15 cellular contexts compared by ENCODE assay signal in genomic region chr21:36038701-36039497, GRCh38. TPM values are rescaled to one million over a fixed set of nuclear protein-coding genes. Genes with fewer than 3 reads are reported as not detected.
DNase-seq lines count a peak whose midpoint lies in the region; ATAC-seq and TF ChIP-seq lines count a peak whose summit lies in the region.
"Had no signal": no experiment of that assay in that cellular context is flagged by ENCODE, and none has a peak within 500 bp of the region (broad histone marks: within the 10 kb centered on the region; RNA-seq: fewer than 3 reads in every experiment).

No MANE protein-coding gene starts in this region.

- DNase-seq in GM12865 (ENCODE audit: low read depth) (peak; percentile 12), caudate nucleus (lab: John Stamatoyannopoulos, UW) (peak in 14 of 61 donors; percentile 8 to 55 (median 15)), putamen (ENCODE audit: low spot score) (peak; percentile 34), dermis blood vessel endothelial cell (no peak)
- DNase-seq: DMS 273 treated with DMSO at 0.1 percent for 48 hours, H7, MV-4-11, NCI-H1417 treated with DMSO at 0.1 percent for 48 hours, NCI-H2029 treated with DMSO at 0.1 percent for 48 hours, NCI-H524, SIG-M5 had no signal

- H3K36me3 ChIP-seq in HEK293 (ENCODE audit: control insufficient read depth in 2 of 2, insufficient read depth in 1 of 2, low read length in 2 of 2), result peaks cover 67 to 91% of the 10 kb centered on the region in 2 experiments

- H3K4me1 ChIP-seq in HEK293 (ENCODE audit: control insufficient read depth, insufficient read depth, low read length), result no peaks in the 10 kb centered on the region
- H3K4me1 ChIP-seq: BLaER1 treated with 17β-estradiol and CSF1 and Interleukin-3, amounts not matched to agents 10 nM and 100 nM had no signal

- H3K4me3 ChIP-seq in GM12865 (ENCODE audit: low read depth, low read length), result no peak overlapping the region
- H3K4me3 ChIP-seq in HEK293 (ENCODE audit: low read depth, low read length), result no peak overlapping the region
- H3K4me3 ChIP-seq: BLaER1 treated with 17β-estradiol and CSF1 and Interleukin-3, amounts not matched to agents 10 nM and 100 nM had no signal

- TF ChIP-seq CTCF in GM12865 (IDR thresholded peaks at IDR 0.05; ENCODE audit: insufficient read depth, low read depth, low read length, missing control alignments) (no peak), HEK293 (tag by site-specific recombination; IDR thresholded peaks at IDR 0.05) (no peak)

- CTCF ChIA-PET in HEK293 (lab: Yijun Ruan, JAX), result no interaction called here

- no peaks in the 10 kb centered on the region for H3K9me3 ChIP-seq in HEK293 (ENCODE audit: control insufficient read depth, insufficient read depth, low read depth, low read length)
- H3K9me3 ChIP-seq: BLaER1 treated with 17β-estradiol and CSF1 and Interleukin-3, amounts not matched to agents 10 nM and 100 nM had no signal

- POLR2A ChIA-PET in HEK293 (lab: Yijun Ruan, JAX), result interaction anchor here (1.3 kb wide), 1 partner anchor 11 kb away, joined by 3 read pairs; no protein-coding TSS in a partner anchor

- ATAC-seq in GM18498 (IDR thresholded peaks at IDR 0.05; ENCODE audit: unreplicated experiment) (no peak), GM19023 (IDR thresholded peaks at IDR 0.05; ENCODE audit: unreplicated experiment) (no peak)

- H3K27ac ChIP-seq in HEK293 (ENCODE audit: extremely low read depth, low read depth, low read length) (no peak overlapping the region), caudate nucleus (ENCODE audit: low read depth, low read length) (peak overlapping the region; percentile 16)
- H3K27ac ChIP-seq: BLaER1 treated with 17β-estradiol and CSF1 and Interleukin-3, amounts not matched to agents 10 nM and 100 nM had no signal

TF ChIP-seq in HEK293, 187 proteins besides CTCF, POLR2A, EP300 and RAD21:
- TF ChIP-seq ZNF16 (tag by site-specific recombination; IDR thresholded peaks at IDR 0.05; ENCODE audit: low read depth) (peak; percentile 77; the same call in 1 of the 2 replicates), ZNF558 (tag by site-specific recombination; IDR thresholded peaks at IDR 0.05) (no peak)

RNA-seq across cellular contexts. Expression of gene SETD4, which starts 21.4 kb away (rescaled TPM):
- total RNA-seq in dermis blood vessel endothelial cell, result 9.9 and 16.8 TPM in 2 replicates

RNA-seq across cellular contexts. Expression of gene CBR1, which starts 30.9 kb away (rescaled TPM):
- total RNA-seq in dermis blood vessel endothelial cell, result 37.3 and 84.5 TPM in 2 replicates
